8 cellular contexts compared by ENCODE assay signal in the genomic region with DNA sequence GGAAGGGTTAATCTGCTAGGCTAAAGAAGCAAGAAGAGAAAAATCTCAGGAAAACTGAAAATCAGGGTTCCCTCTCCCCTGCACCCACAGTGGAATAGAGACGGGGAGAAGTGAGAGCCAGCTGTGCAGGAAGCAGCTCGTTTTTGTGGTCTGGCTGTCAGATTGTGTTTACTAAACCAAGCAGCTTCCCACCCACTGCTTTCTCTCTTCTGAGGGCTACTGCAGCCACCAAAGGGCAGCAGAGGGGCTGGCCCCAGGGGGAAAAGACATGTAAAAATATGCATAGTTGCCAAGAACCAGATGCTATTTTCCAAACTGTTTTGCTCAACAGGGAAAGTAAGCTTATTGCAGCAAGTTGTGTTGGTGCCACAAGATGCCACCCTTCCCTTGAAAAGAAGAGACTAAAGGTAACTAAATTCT.
DNase-seq lines count a peak whose midpoint lies in the region; ATAC-seq lines count a peak whose summit lies in the region.

No MANE protein-coding gene starts in this region.

- no peaks in the 10 kb centered on the region for H3K36me3 Mint-ChIP-seq in stimulated activated naive B cell treated with anti-CD40 and anti-IgM and Interleukin-4, amounts not matched to agents 10 μg/mL and 1 μg/mL and 100 μg/mL, for 72 hours

- peak; percentile 63 for DNase-seq in AG08395 (ENCODE audit: low spot score)
- peak; percentile 27 for DNase-seq in astrocyte of the hippocampus (ENCODE audit: low read depth, low spot score)
- no peak for DNase-seq in stimulated activated naive B cell treated with anti-CD40 and anti-IgM and Interleukin-4, amounts not matched to agents 10 μg/mL and 1 μg/mL and 100 μg/mL, for 72 hours
- DNase-seq in HPDE6-E6E7 (ENCODE audit: extremely low spot score) = no peak
- DNase-seq in effector CD4-positive, alpha-beta T cell = no peak
- DNase-seq in NCI-H526 treated with DMSO at 0.1 percent for 48 hours (lab: John Stamatoyannopoulos, UW) = no peak

- H3K9me3 Mint-ChIP-seq in stimulated activated naive B cell treated with anti-CD40 and anti-IgM and Interleukin-4, amounts not matched to agents 10 μg/mL and 1 μg/mL and 100 μg/mL, for 72 hours = no peaks in the 10 kb centered on the region

- peaks cover 4 to 8% of the 10 kb centered on the region in 2 donors for H3K27me3 Mint-ChIP-seq in stimulated activated naive B cell treated with anti-CD40 and anti-IgM and Interleukin-4, amounts not matched to agents 10 μg/mL and 1 μg/mL and 100 μg/mL, for 72 hours

- ATAC-seq in GM19043 (IDR thresholded peaks at IDR 0.05; ENCODE audit: low read depth, unreplicated experiment) = peak; percentile 70
- peak; percentile 69 for ATAC-seq in HG03135 (IDR thresholded peaks at IDR 0.05; ENCODE audit: unreplicated experiment)
- peak; percentile 94 to 98 for ATAC-seq in stimulated activated naive B cell treated with anti-CD40 and anti-IgM and Interleukin-4, amounts not matched to agents 10 μg/mL and 1 μg/mL and 100 μg/mL, for 72 hours (replicated peaks)

- no peak overlapping the region for H3K4me3 Mint-ChIP-seq in stimulated activated naive B cell treated with anti-CD40 and anti-IgM and Interleukin-4, amounts not matched to agents 10 μg/mL and 1 μg/mL and 100 μg/mL, for 72 hours

- peaks cover 6 to 23% of the 10 kb centered on the region in 2 donors for H3K4me1 Mint-ChIP-seq in stimulated activated naive B cell treated with anti-CD40 and anti-IgM and Interleukin-4, amounts not matched to agents 10 μg/mL and 1 μg/mL and 100 μg/mL, for 72 hours

- no peak overlapping the region for H3K27ac Mint-ChIP-seq in stimulated activated naive B cell treated with anti-CD40 and anti-IgM and Interleukin-4, amounts not matched to agents 10 μg/mL and 1 μg/mL and 100 μg/mL, for 72 hours

Comparison
In these comparisons a context has a peak if more than half of its experiments do, and no peak if none do; other contexts are left out.
1. DNase-seq: peak in AG08395 (single experiment) and astrocyte of the hippocampus (single experiment); none in stimulated activated naive B cell treated with anti-CD40 and anti-IgM and Interleukin-4, amounts not matched to agents 10 μg/mL and 1 μg/mL and 100 μg/mL, for 72 hours (single experiment), HPDE6-E6E7 (single experiment), effector CD4-positive, alpha-beta T cell (single experiment) and NCI-H526 treated with DMSO at 0.1 percent for 48 hours (single experiment).
2. Peak in every context shown above with its lines, with median percentiles within 50 percentile points of each other: ATAC-seq.